In the genomic region with DNA sequence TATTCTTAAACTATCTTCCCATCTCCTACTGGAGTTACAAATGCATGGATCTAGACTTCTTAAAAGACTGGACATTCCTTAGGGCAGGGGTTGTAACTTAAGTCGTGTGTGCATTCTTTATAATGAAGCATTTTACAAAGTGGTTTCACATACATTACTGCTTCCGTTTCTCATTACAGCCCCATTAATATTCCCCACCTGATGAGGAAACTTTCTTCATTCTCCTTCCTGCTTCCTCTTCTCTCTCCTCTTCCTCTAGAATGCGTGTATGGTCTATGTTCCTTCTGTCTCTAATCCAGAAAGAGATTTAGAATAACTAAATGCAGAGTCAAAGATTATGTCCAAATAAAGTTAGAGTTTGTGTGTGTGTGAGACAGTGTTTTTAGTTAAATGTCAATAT, we compare ENCODE assay signal across 9 cellular contexts. TPM values are rescaled to one million over a fixed set of nuclear protein-coding genes. Genes with fewer than 3 reads are reported as not detected.
DNase-seq lines count a peak whose midpoint lies in the region; ATAC-seq and TF ChIP-seq lines count a peak whose summit lies in the region.
"Had no signal": no experiment of that assay in that cellular context is flagged by ENCODE, and none has a peak within 500 bp of the region (broad histone marks: within the 10 kb centered on the region; RNA-seq: fewer than 3 reads in every experiment).

No MANE protein-coding gene starts in this region.

- no peaks in the 10 kb centered on the region for H3K27me3 Mint-ChIP-seq in activated CD8-positive, alpha-beta T cell treated with anti-CD3 and anti-CD28 coated beads, Interleukin-2, amount 10 ng/mL, durations not matched to agents 7 days and 5 days (ENCODE audit: low read depth)
- H3K27me3 Mint-ChIP-seq in mesothelial cell of epicardium (ENCODE audit: low read depth), result no peaks in the 10 kb centered on the region

- peaks cover 41% of the 10 kb centered on the region for H3K36me3 Mint-ChIP-seq in activated CD8-positive, alpha-beta T cell treated with anti-CD3 and anti-CD28 coated beads, Interleukin-2, amount 10 ng/mL, durations not matched to agents 7 days and 5 days (ENCODE audit: low read depth)
- peaks cover 7% of the 10 kb centered on the region for H3K36me3 Mint-ChIP-seq in mesothelial cell of epicardium

- H3K4me1 ChIP-seq in heart left ventricle, result peaks cover 23 to 84% (median 57%) of the 10 kb centered on the region in 12 donors
- H3K4me1 ChIP-seq in urinary bladder (ENCODE audit: insufficient read depth), result peaks cover 2% of the 10 kb centered on the region

- CTCF ChIA-PET in activated CD8-positive, alpha-beta T cell treated with anti-CD3 and anti-CD28 coated beads, Interleukin-2, amount 10 ng/mL, durations not matched to agents 7 days and 5 days (lab: Charles Lee), result interaction anchor here (0.9 to 3.1 kb wide), 11 partner anchors 11 to 300 kb away, joined by 3 to 12 read pairs (median 4); no protein-coding TSS in a partner anchor

- H3K9me3 ChIP-seq in heart left ventricle, result no peaks in the 10 kb centered on the region

- peak overlapping the region; percentile 96 to 100 (median 99) for H3K27ac ChIP-seq in heart left ventricle
- peak overlapping the region; percentile 94 for H3K27ac ChIP-seq in urinary bladder (ENCODE audit: low read depth)

- intact Hi-C loops in heart left ventricle (cut with DNase I), result loop anchor here in 2 of 10 donors (10.0 kb wide), 1 partner anchor 64 kb away; no protein-coding TSS in a partner anchor
- intact Hi-C loops in cardiac septum (cut with DNase I), result loop anchor here (10.0 kb wide), 1 partner anchor 64 kb away; no protein-coding TSS in a partner anchor

- peaks cover 58% of the 10 kb centered on the region for H3K4me1 Mint-ChIP-seq in activated CD8-positive, alpha-beta T cell treated with anti-CD3 and anti-CD28 coated beads, Interleukin-2, amount 10 ng/mL, durations not matched to agents 7 days and 5 days (ENCODE audit: low read depth)
- peaks cover 37% of the 10 kb centered on the region for H3K4me1 Mint-ChIP-seq in mesothelial cell of epicardium

- DNase-seq in heart left ventricle (no peak), cardiac septum (ENCODE audit: low spot score) (no peak), mesothelial cell of epicardium (ENCODE audit: low spot score in 2 of 2, unreplicated experiment in 2 of 2) (no peak), nucleus accumbens (lab: John Stamatoyannopoulos, UW) (no peak), NCI-H510A (lab: John Stamatoyannopoulos, UW) (no peak)
- no peak for DNase-seq in activated CD8-positive, alpha-beta T cell treated with anti-CD3 and anti-CD28 coated beads, Interleukin-2, amount 10 ng/mL, durations not matched to agents 7 days and 5 days
- no peak for DNase-seq in stimulated activated CD4-positive, alpha-beta T cell treated with anti-CD3 and anti-CD28 coated beads, Interleukin-4, amount 100 ng/mL, for 4 hours
- DNase-seq: effector CD4-positive, alpha-beta T cell had no signal

- POLR2A ChIA-PET in activated CD8-positive, alpha-beta T cell treated with anti-CD3 and anti-CD28 coated beads, Interleukin-2, amount 10 ng/mL, durations not matched to agents 7 days and 5 days (lab: Charles Lee), result interaction anchor here (0.5 to 4.7 kb wide), 14 partner anchors 11 to 558 kb away, joined by 3 to 47 read pairs (median 4); partner anchors contain the start of genes MFSD2A and PPIE

- peak overlapping the region in 1 of 12 donors; percentile 99 for H3K4me3 ChIP-seq in heart left ventricle
- no peak overlapping the region for H3K4me3 ChIP-seq in urinary bladder (ENCODE audit: low read depth, low read length)

- TF ChIP-seq CTCF in heart left ventricle (IDR thresholded peaks at IDR 0.05) (no peak), mesothelial cell of epicardium (IDR thresholded peaks at IDR 0.05; ENCODE audit: unreplicated experiment) (no peak)

- peak overlapping the region; percentile 99 for H3K27ac Mint-ChIP-seq in activated CD8-positive, alpha-beta T cell treated with anti-CD3 and anti-CD28 coated beads, Interleukin-2, amount 10 ng/mL, durations not matched to agents 7 days and 5 days
- H3K27ac Mint-ChIP-seq in mesothelial cell of epicardium, result peak overlapping the region; percentile 99

- TF ChIP-seq POLR2A in heart left ventricle (IDR thresholded peaks at IDR 0.05), result no peak

- H3K27me3 ChIP-seq in heart left ventricle, result no peaks in the 10 kb centered on the region

- WGBS in heart left ventricle, 4 donors, result 47 to 62% (median 55%) methylated on average over 3 of the region's 3 CpGs
- 69% methylated on average over 3 of the region's 3 CpGs for WGBS in urinary bladder

- peaks cover 0 to 8% (median 4%) of the 10 kb centered on the region in 9 donors for H3K36me3 ChIP-seq in heart left ventricle
- no peaks in the 10 kb centered on the region for H3K36me3 ChIP-seq in urinary bladder (ENCODE audit: insufficient read depth)

- no peak for ATAC-seq in heart left ventricle
- no peak for ATAC-seq in activated CD8-positive, alpha-beta T cell treated with anti-CD3 and anti-CD28 coated beads, Interleukin-2, amount 10 ng/mL, durations not matched to agents 7 days and 5 days

- no peaks in the 10 kb centered on the region for H3K9me3 Mint-ChIP-seq in activated CD8-positive, alpha-beta T cell treated with anti-CD3 and anti-CD28 coated beads, Interleukin-2, amount 10 ng/mL, durations not matched to agents 7 days and 5 days (ENCODE audit: insufficient read depth)
- H3K9me3 Mint-ChIP-seq in mesothelial cell of epicardium, result no peaks in the 10 kb centered on the region

- peak overlapping the region; percentile 93 for H3K4me3 Mint-ChIP-seq in activated CD8-positive, alpha-beta T cell treated with anti-CD3 and anti-CD28 coated beads, Interleukin-2, amount 10 ng/mL, durations not matched to agents 7 days and 5 days
- H3K4me3 Mint-ChIP-seq in mesothelial cell of epicardium, result no peak overlapping the region

RNA-seq across cellular contexts. Expression of gene CAP1, which starts 1.8 kb away (rescaled TPM):
- total RNA-seq in heart left ventricle (100 to 1,000 TPM in 3 of 9 donors, 10 to 100 TPM in 6; 52.1 to 249 (median 69.9) TPM), cardiac septum (82.8 TPM), mesothelial cell of epicardium (141 to 146 TPM (median 143 TPM) in 3 replicates), urinary bladder (154 TPM)
- polyA plus RNA-seq in heart left ventricle (100 to 1,000 TPM in 1 of 2 donors, 10 to 100 TPM in 1; 23.8 to 118 TPM), urinary bladder (273 TPM)
- total RNA-seq in activated CD8-positive, alpha-beta T cell treated with anti-CD3 and anti-CD28 coated beads, Interleukin-2, amount 10 ng/mL, durations not matched to agents 7 days and 5 days, result 100 to 1,000 TPM; 805 to 847 TPM

RNA-seq across cellular contexts. Expression of gene PPT1, which starts 58.4 kb away (rescaled TPM):
- total RNA-seq in heart left ventricle, result 100 to 1,000 TPM in 1 of 9 donors, 10 to 100 TPM in 8; 22.8 to 106 (median 38.6) TPM
- polyA plus RNA-seq in heart left ventricle, result 10 to 100 TPM; 32.0 to 47.9 TPM
- total RNA-seq in cardiac septum, result 31.1 TPM
- total RNA-seq in activated CD8-positive, alpha-beta T cell treated with anti-CD3 and anti-CD28 coated beads, Interleukin-2, amount 10 ng/mL, durations not matched to agents 7 days and 5 days, result 10 to 100 TPM; 81.1 to 84.6 TPM
- total RNA-seq in mesothelial cell of epicardium, result 81.8 to 90.9 TPM (median 85.3 TPM) in 3 replicates
- 58.7 TPM for total RNA-seq in urinary bladder
- 102 TPM for polyA plus RNA-seq in urinary bladder
